In genomic region chr7:57876-58275, GRCh38 we compare ENCODE assay signal across 18 cellular contexts.
"Had no signal": no experiment of that assay in that cellular context is flagged by ENCODE, and none has a peak within 500 bp of the region (broad histone marks: within the 10 kb centered on the region; RNA-seq: fewer than 3 reads in every experiment).

No MANE protein-coding gene starts in this region.

- H3K4me3 ChIP-seq: dorsolateral prefrontal cortex, hepatocyte, pancreas, transverse colon had no signal

- H3K27ac ChIP-seq: dorsolateral prefrontal cortex, hepatocyte, pancreas, transverse colon had no signal

- H3K27me3 ChIP-seq: dorsolateral prefrontal cortex, hepatocyte, pancreas, transverse colon had no signal

- ATAC-seq: activated CD4-positive, alpha-beta T cell treated with anti-CD3 and anti-CD28 coated beads for 36 hours; activated CD8-positive, alpha-beta memory T cell treated with anti-CD3 and anti-CD28 coated beads, Interleukin-2, amount 10 ng/mL, durations not matched to agents 7 days and 5 days; activated T-cell treated with anti-CD3 and anti-CD28 coated beads, Interleukin-2, amount 50 U/mL, for 4 hours; pancreas; T-helper 17 cell had no signal

- FAIRE-seq: astrocyte, bronchial epithelial cell, pancreas had no signal

- H3K9me3 ChIP-seq: pancreas, transverse colon had no signal

- H3K4me1 ChIP-seq: pancreas, transverse colon had no signal

- DNase-seq: activated CD4-positive, alpha-beta memory T cell treated with anti-CD3 and anti-CD28 coated beads for 36 hours; activated CD4-positive, alpha-beta T cell treated with anti-CD3 and anti-CD28 coated beads for 36 hours; activated CD8-positive, alpha-beta memory T cell treated with anti-CD3 and anti-CD28 coated beads, Interleukin-2, amount 10 ng/mL, durations not matched to agents 7 days and 5 days; activated effector memory CD4-positive, alpha-beta T cell treated with Interleukin-2 at 50 U/mL for 16 hours; activated naive CD4-positive, alpha-beta T cell treated with anti-CD3 and anti-CD28 coated beads, Interleukin-2, amount 50 U/mL, for 16 hours; activated T-cell treated with anti-CD3 and anti-CD28 coated beads, Interleukin-2, amount 50 U/mL, for 4 hours; endodermal cell; islet precursor cell; midbrain; stimulated activated CD4-positive, alpha-beta T cell treated with anti-CD3 and anti-CD28 coated beads, Interleukin-4, amount 100 ng/mL, for 1 hour; stimulated activated naive CD4-positive, alpha-beta T cell; T-helper 17 cell had no signal

- H3K36me3 ChIP-seq: pancreas, transverse colon had no signal
